8 cellular contexts compared by ENCODE assay signal in genomic region chr10:70169661-70170364, GRCh38. TPM values are rescaled to one million over a fixed set of nuclear protein-coding genes. Genes with fewer than 3 reads are reported as not detected.
DNase-seq lines count a peak whose midpoint lies in the region; ATAC-seq and TF ChIP-seq lines count a peak whose summit lies in the region.

No MANE protein-coding gene starts in this region.

- TF ChIP-seq CTCF in activated CD8-positive, alpha-beta T cell treated with anti-CD3 and anti-CD28 coated beads for 36 hours (IDR thresholded peaks at IDR 0.05): no peak
- no peak for TF ChIP-seq CTCF in glutamatergic neuron (IDR thresholded peaks at IDR 0.05; ENCODE audit: partially characterized antibody, unreplicated experiment)

- peak overlapping the region; percentile 92 for H3K4me3 Mint-ChIP-seq in activated CD8-positive, alpha-beta T cell treated with anti-CD3 and anti-CD28 coated beads for 36 hours
- H3K4me3 Mint-ChIP-seq in glutamatergic neuron (ENCODE audit: unreplicated experiment): peak overlapping the region; percentile 98

- H3K9me3 Mint-ChIP-seq in activated CD8-positive, alpha-beta T cell treated with anti-CD3 and anti-CD28 coated beads for 36 hours: no peaks in the 10 kb centered on the region
- peaks cover 2% of the 10 kb centered on the region for H3K9me3 Mint-ChIP-seq in glutamatergic neuron (ENCODE audit: unreplicated experiment)

- CTCF ChIA-PET in activated CD8-positive, alpha-beta T cell treated with anti-CD3 and anti-CD28 coated beads for 36 hours (lab: Charles Lee): interaction anchor here (1.0 to 6.0 kb wide), 8 partner anchors 15 to 209 kb away, joined by 3 to 60 read pairs (median 4); partner anchors contain the start of gene TYSND1

- no peaks in the 10 kb centered on the region for H3K36me3 ChIP-seq in rectal smooth muscle tissue (ENCODE audit: control insufficient read depth, insufficient read depth, low read length)

- ATAC-seq in GM19023 (IDR thresholded peaks at IDR 0.05; ENCODE audit: unreplicated experiment): peak; percentile 12
- ATAC-seq in HG03103 (IDR thresholded peaks at IDR 0.05; ENCODE audit: low read depth, unreplicated experiment): peak; percentile 3
- ATAC-seq in activated CD8-positive, alpha-beta T cell treated with anti-CD3 and anti-CD28 coated beads for 36 hours: peak; percentile 9
- no peak for ATAC-seq in HG02884 (IDR thresholded peaks at IDR 0.05; ENCODE audit: unreplicated experiment)
- no peak for ATAC-seq in GM21381 (IDR thresholded peaks at IDR 0.05; ENCODE audit: unreplicated experiment)

- no peaks in the 10 kb centered on the region for H3K27me3 Mint-ChIP-seq in activated CD8-positive, alpha-beta T cell treated with anti-CD3 and anti-CD28 coated beads for 36 hours
- peaks cover 2% of the 10 kb centered on the region for H3K27me3 Mint-ChIP-seq in glutamatergic neuron (ENCODE audit: unreplicated experiment)

- intact Hi-C loops in activated CD8-positive, alpha-beta T cell treated with anti-CD3 and anti-CD28 coated beads for 36 hours (cut with micrococcal nuclease): no loop called here

- peaks cover 35% of the 10 kb centered on the region for H3K36me3 Mint-ChIP-seq in activated CD8-positive, alpha-beta T cell treated with anti-CD3 and anti-CD28 coated beads for 36 hours (ENCODE audit: low read depth)
- no peaks in the 10 kb centered on the region for H3K36me3 Mint-ChIP-seq in glutamatergic neuron (ENCODE audit: unreplicated experiment)

- no peaks in the 10 kb centered on the region for H3K27me3 ChIP-seq in rectal smooth muscle tissue (ENCODE audit: control insufficient read depth, insufficient read depth, low read length)

- POLR2A ChIA-PET in activated CD8-positive, alpha-beta T cell treated with anti-CD3 and anti-CD28 coated beads for 36 hours (lab: Charles Lee): interaction anchor here (1.0 to 4.8 kb wide), 9 partner anchors 9 to 234 kb away, joined by 3 to 38 read pairs (median 7); partner anchors contain the start of genes EIF4EBP2, PPA1 and TYSND1

- peak overlapping the region; percentile 96 for H3K27ac Mint-ChIP-seq in activated CD8-positive, alpha-beta T cell treated with anti-CD3 and anti-CD28 coated beads for 36 hours
- H3K27ac Mint-ChIP-seq in glutamatergic neuron (ENCODE audit: unreplicated experiment): peak overlapping the region; percentile 96

- peaks cover 60% of the 10 kb centered on the region for H3K4me1 Mint-ChIP-seq in activated CD8-positive, alpha-beta T cell treated with anti-CD3 and anti-CD28 coated beads for 36 hours (ENCODE audit: low read depth)
- peaks cover 11% of the 10 kb centered on the region for H3K4me1 Mint-ChIP-seq in glutamatergic neuron (ENCODE audit: low read depth, unreplicated experiment)

- peaks cover 13% of the 10 kb centered on the region for H3K4me1 ChIP-seq in rectal smooth muscle tissue (ENCODE audit: control insufficient read depth, insufficient read depth, low read length)

- peak overlapping the region; percentile 95 for H3K27ac ChIP-seq in rectal smooth muscle tissue (ENCODE audit: low read depth, low read length)

- peak overlapping the region; percentile 88 for H3K4me3 ChIP-seq in rectal smooth muscle tissue (ENCODE audit: low read length)

- DNase-seq in activated CD8-positive, alpha-beta T cell treated with anti-CD3 and anti-CD28 coated beads for 36 hours: peak; percentile 45
- DNase-seq in glutamatergic neuron: no peak
- DNase-seq in SW 1271 (lab: John Stamatoyannopoulos, UW): no peak

- H3K9ac ChIP-seq in rectal smooth muscle tissue (ENCODE audit: low read length): peak overlapping the region; percentile 98

RNA-seq across cellular contexts. Expression of gene SAR1A, which starts 0.5 kb away (rescaled TPM):
- 100 to 1,000 TPM in 1 of 2 experiments, 10 to 100 TPM in 1; 95.9 to 101 TPM for total RNA-seq in activated CD8-positive, alpha-beta T cell treated with anti-CD3 and anti-CD28 coated beads for 36 hours
- 87.8 TPM for total RNA-seq in glutamatergic neuron (ENCODE audit: unreplicated experiment)

RNA-seq across cellular contexts. Expression of gene TYSND1, which starts 23.3 kb away (rescaled TPM):
- total RNA-seq in activated CD8-positive, alpha-beta T cell treated with anti-CD3 and anti-CD28 coated beads for 36 hours: 10 to 100 TPM; 20.0 to 20.3 TPM
- total RNA-seq in glutamatergic neuron (ENCODE audit: unreplicated experiment): 1.9 TPM

RNA-seq across cellular contexts. Expression of gene AIFM2, which starts 37.2 kb away (rescaled TPM):
- 1 to 10 TPM; 6.3 to 8.2 TPM for total RNA-seq in activated CD8-positive, alpha-beta T cell treated with anti-CD3 and anti-CD28 coated beads for 36 hours
- 0.74 TPM for total RNA-seq in glutamatergic neuron (ENCODE audit: unreplicated experiment)

Comparison
In these comparisons a context has a peak if more than half of its experiments do, and no peak if none do; other contexts are left out.
1. ATAC-seq: peak in GM19023 (single experiment), HG03103 (single experiment) and activated CD8-positive, alpha-beta T cell treated with anti-CD3 and anti-CD28 coated beads for 36 hours (single experiment); none in HG02884 (single experiment) and GM21381 (single experiment).